12 cellular contexts compared by ENCODE assay signal in genomic region chr7:137940656-137941518, GRCh38.
A peak's percentile ranks its signal among the peaks of the same experiment; 100 is the strongest.
DNase-seq lines count a peak whose midpoint lies in the region; ATAC-seq and TF ChIP-seq lines count a peak whose summit lies in the region.
"Had no signal": no experiment of that assay in that cellular context is flagged by ENCODE, and none has a peak within 500 bp of the region (broad histone marks: within the 10 kb centered on the region; RNA-seq: fewer than 3 reads in every experiment).

No MANE protein-coding gene starts in this region.

- no peaks in the 10 kb centered on the region for H3K36me3 ChIP-seq in left ventricle myocardium inferior
- H3K36me3 ChIP-seq: thyroid gland had no signal

- no peaks in the 10 kb centered on the region for H3K27me3 ChIP-seq in left ventricle myocardium inferior (ENCODE audit: low read depth)
- no peaks in the 10 kb centered on the region for H3K27me3 ChIP-seq in foreskin keratinocyte
- H3K27me3 ChIP-seq: thyroid gland had no signal

- H3K4me1 ChIP-seq in left ventricle myocardium inferior (peaks cover 66% of the 10 kb centered on the region), foreskin keratinocyte (no peaks in the 10 kb centered on the region)

- DNase-seq in Right ventricle myocardium superior (no peak), left ventricle myocardium inferior (no peak), foreskin keratinocyte (peak in 1 of 2 donors; percentile 74), nephron progenitor cell (no peak), cerebellar nuclear complex (lab: John Stamatoyannopoulos, UW) (no peak), globus pallidus (ENCODE audit: low spot score) (no peak), progenitor cell of endocrine pancreas (ENCODE audit: low spot score, unreplicated experiment) (no peak)
- no peak for DNase-seq in stimulated activated CD8-positive, alpha-beta memory T cell treated with anti-CD3 and anti-CD28 coated beads, Interleukin-4, amount 100 ng/mL, for 48 hours
- DNase-seq: DMS53, MV-4-11, NCI-H2171, thyroid gland had no signal

- H3K27ac ChIP-seq in left ventricle myocardium inferior (replicated peaks) = no peak overlapping the region
- H3K27ac ChIP-seq in foreskin keratinocyte = no peak overlapping the region

- peaks cover 38% of the 10 kb centered on the region for H3K4me1 Mint-ChIP-seq in nephron progenitor cell
- peaks cover 29% of the 10 kb centered on the region for H3K4me1 Mint-ChIP-seq in progenitor cell of endocrine pancreas (ENCODE audit: low read depth)

- H3K36me3 Mint-ChIP-seq in nephron progenitor cell (ENCODE audit: low read depth) = peaks cover 29% of the 10 kb centered on the region
- H3K36me3 Mint-ChIP-seq in progenitor cell of endocrine pancreas (ENCODE audit: insufficient read depth) = peaks cover 3% of the 10 kb centered on the region

- ATAC-seq in Right ventricle myocardium superior (ENCODE audit: poor library complexity) (peak; percentile 18), foreskin keratinocyte (peak; percentile 35)

- no peaks in the 10 kb centered on the region for H3K9me3 ChIP-seq in left ventricle myocardium inferior (replicated peaks)
- H3K9me3 ChIP-seq: thyroid gland had no signal

- H3K9me3 Mint-ChIP-seq in nephron progenitor cell (no peaks in the 10 kb centered on the region), progenitor cell of endocrine pancreas (ENCODE audit: low read depth) (no peaks in the 10 kb centered on the region)

- no peak overlapping the region for H3K4me3 ChIP-seq in left ventricle myocardium inferior
- H3K4me3 ChIP-seq: thyroid gland had no signal

- H3K27ac Mint-ChIP-seq in nephron progenitor cell (peak overlapping the region; percentile 36), progenitor cell of endocrine pancreas (no peak overlapping the region)

- intact Hi-C loops in Right ventricle myocardium superior (cut with DNase I) = no loop called here
- intact Hi-C loops in left ventricle myocardium inferior (cut with micrococcal nuclease) = no loop called here

- TF ChIP-seq CTCF in left ventricle myocardium inferior (IDR thresholded peaks at IDR 0.05; ENCODE audit: borderline replicate concordance) (no peak), foreskin keratinocyte (conservative IDR thresholded peaks at IDR 0.05) (no peak), nephron progenitor cell (IDR thresholded peaks at IDR 0.05) (no peak), progenitor cell of endocrine pancreas (IDR thresholded peaks at IDR 0.05; ENCODE audit: unreplicated experiment) (no peak)

- H3K27me3 Mint-ChIP-seq in nephron progenitor cell (ENCODE audit: low read depth, poor library complexity) = peaks cover 4% of the 10 kb centered on the region
- H3K27me3 Mint-ChIP-seq in progenitor cell of endocrine pancreas = no peaks in the 10 kb centered on the region

- H3K4me3 Mint-ChIP-seq in nephron progenitor cell (no peak overlapping the region), progenitor cell of endocrine pancreas (ENCODE audit: low read depth) (no peak overlapping the region)
